Comparison of ENCODE assay signal across 14 cellular contexts in genomic region chr12:120628919-120629318, GRCh38. TPM values are rescaled to one million over a fixed set of nuclear protein-coding genes. Genes with fewer than 3 reads are reported as not detected.
DNase-seq lines count a peak whose midpoint lies in the region; ATAC-seq, FAIRE-seq and TF ChIP-seq lines count a peak whose summit lies in the region.
"Had no signal": no experiment of that assay in that cellular context is flagged by ENCODE, and none has a peak within 500 bp of the region (broad histone marks: within the 10 kb centered on the region; RNA-seq: fewer than 3 reads in every experiment).

No MANE protein-coding gene starts in this region.

- no peaks in the 10 kb centered on the region for H3K36me3 ChIP-seq in H1 (ENCODE audit: control insufficient read depth in 2 of 4, insufficient read depth in 4 of 4, low read length in 3 of 4)

- no peak overlapping the region for H3K4ac ChIP-seq in H1 (replicated peaks; ENCODE audit: insufficient read length, low read depth, low read length)

- H3K27me3 ChIP-seq in H1 (replicated peaks in 1 of 4; ENCODE audit: control insufficient read depth in 3 of 4, extremely low read depth in 1 of 4, insufficient read depth in 3 of 4, low read length in 3 of 4): no peaks in the 10 kb centered on the region

- 37% methylated on average over 4 of the region's 4 CpGs; no CpG with 5 or more reads in 1 of the 2 experiments for WGBS in H1 (ENCODE audit: extremely low coverage in 1 of 2, insufficient coverage in 1 of 2, insufficient read length in 1 of 2, insufficient replicate concordance in 2 of 2, low coverage in 1 of 2, low lambda C conversion rate in 2 of 2, missing lambda C conversion rate in 1 of 2), 2 experiments

- peak; percentile 47 to 53 for TF ChIP-seq RAD21 in H1 (IDR thresholded peaks at IDR 0.05 in 1 of 2, conservative IDR thresholded peaks at IDR 0.05 in 1 of 2; ENCODE audit: low read depth in 2 of 2, low read length in 2 of 2)

- H4K91ac ChIP-seq in H1 (replicated peaks; ENCODE audit: insufficient read length, low read length): no peak overlapping the region

- no peak overlapping the region for H3K4me3 Mint-ChIP-seq in nephron progenitor cell
- no peak overlapping the region for H3K4me3 Mint-ChIP-seq in type B pancreatic cell
- H3K4me3 Mint-ChIP-seq: activated T-cell treated with anti-CD3 and anti-CD28 coated beads, Interleukin-2, amount 50 U/mL, for 4 hours; nephron had no signal

- no peak overlapping the region for H3K56ac ChIP-seq in H1 (replicated peaks; ENCODE audit: insufficient read length, low read depth, low read length)

- H4K8ac ChIP-seq in H1 (ENCODE audit: extremely low read depth, insufficient read depth, low read length): no peak overlapping the region

- TF ChIP-seq CTCF in H1 (IDR thresholded peaks at IDR 0.05; ENCODE audit: control extremely low read depth in 1 of 3, insufficient read depth in 1 of 3, low read depth in 1 of 3, low read length in 3 of 3): peak; percentile 62 to 83 (median 77)
- no peak for TF ChIP-seq CTCF in nephron progenitor cell (IDR thresholded peaks at IDR 0.05)
- TF ChIP-seq CTCF in type B pancreatic cell (conservative IDR thresholded peaks at IDR 0.05): no peak

- H3K23me2 ChIP-seq in H1 (ENCODE audit: low read depth, low read length): no peaks in the 10 kb centered on the region

- H3K18ac ChIP-seq in H1 (ENCODE audit: extremely low read depth, low read length): no peak overlapping the region

- H3K27me3 Mint-ChIP-seq in nephron progenitor cell (ENCODE audit: low read depth, poor library complexity) (peaks cover 25% of the 10 kb centered on the region), type B pancreatic cell (peaks cover 23% of the 10 kb centered on the region)

- no peak overlapping the region for H2BK5ac ChIP-seq in H1 (ENCODE audit: low read depth, low read length)

- peak; percentile 31 for DNase-seq in ELR (ENCODE audit: low read depth)
- DNase-seq in NCI-H524 treated with DMSO at 0.1 percent for 48 hours (lab: John Stamatoyannopoulos, UW): peak; percentile 60
- peak in 1 of 2 experiments; percentile 64 for DNase-seq in H1 (ENCODE audit: low read depth in 1 of 2, low spot score in 2 of 2)
- DNase-seq in nephron progenitor cell: peak; percentile 33
- DNase-seq in type B pancreatic cell (ENCODE audit: extremely low spot score, unreplicated experiment): no peak
- DNase-seq in Kasumi-1 (lab: John Stamatoyannopoulos, UW): no peak
- DNase-seq: activated T-cell treated with anti-CD3 and anti-CD28 coated beads, Interleukin-2, amount 50 U/mL, for 4 hours; EL; NCI-H187 had no signal

- H3K23ac ChIP-seq in H1 (ENCODE audit: insufficient read length): no peak overlapping the region

- POLR2A ChIA-PET in H1 (lab: Charles Lee; ENCODE audit: partially characterized antibody): interaction anchor here (1.3 kb wide), 1 partner anchor 12 kb away, joined by 4 read pairs; the partner anchor contains the start of gene CABP1

- TF ChIP-seq POLR2A in H1 (IDR thresholded peaks at IDR 0.05; ENCODE audit: control extremely low read depth in 1 of 2, low read depth in 2 of 2, low read length in 2 of 2): no peak

- no peaks in the 10 kb centered on the region for H3K9me3 Mint-ChIP-seq in nephron progenitor cell
- H3K9me3 Mint-ChIP-seq in type B pancreatic cell: no peaks in the 10 kb centered on the region
- H3K9me3 Mint-ChIP-seq: activated T-cell treated with anti-CD3 and anti-CD28 coated beads, Interleukin-2, amount 50 U/mL, for 4 hours; nephron had no signal

- no peaks in the 10 kb centered on the region for H3K4me1 ChIP-seq in H1 (replicated peaks in 1 of 4; ENCODE audit: control insufficient read depth in 3 of 4, insufficient read depth in 4 of 4, low read length in 3 of 4)

- H2AFZ ChIP-seq in H1 (ENCODE audit: low read length): peak overlapping the region; percentile 93; the same call in 1 of the 2 replicates

- no peaks in the 10 kb centered on the region for H3K79me1 ChIP-seq in H1 (ENCODE audit: low read depth, low read length)

- no peak overlapping the region for H2BK12ac ChIP-seq in H1 (ENCODE audit: low read depth, low read length)

- no peak overlapping the region for H2AK5ac ChIP-seq in H1 (ENCODE audit: low read depth, low read length)

- H3K36me3 Mint-ChIP-seq in nephron progenitor cell (ENCODE audit: low read depth): no peaks in the 10 kb centered on the region
- no peaks in the 10 kb centered on the region for H3K36me3 Mint-ChIP-seq in type B pancreatic cell

- H3K14ac ChIP-seq in H1 (ENCODE audit: insufficient read length): no peak overlapping the region

- no peak overlapping the region for H3K4me3 ChIP-seq in H1 (ENCODE audit: extremely low read depth in 1 of 4, insufficient read depth in 2 of 4, low read depth in 3 of 4, low read length in 4 of 4)

- H3K27ac Mint-ChIP-seq in nephron progenitor cell (no peak overlapping the region), type B pancreatic cell (no peak overlapping the region)
- H3K27ac Mint-ChIP-seq: nephron had no signal

- no peaks in the 10 kb centered on the region for H4K20me1 ChIP-seq in H1 (replicated peaks in 1 of 2; ENCODE audit: control insufficient read depth in 1 of 2, insufficient read depth in 2 of 2, low read length in 2 of 2)

- H3K9ac ChIP-seq in H1 (replicated peaks in 1 of 4; ENCODE audit: extremely low read depth in 1 of 4, low read depth in 3 of 4, low read length in 3 of 4): no peak overlapping the region

- no peak for TF ChIP-seq EP300 in H1 (IDR thresholded peaks at IDR 0.05; ENCODE audit: borderline replicate concordance in 1 of 2, low read depth in 2 of 2, low read length in 2 of 2)

- CTCF ChIA-PET in H1 (lab: Charles Lee; ENCODE audit: partially characterized antibody): interaction anchor here (0.9 to 6.6 kb wide), 18 partner anchors 9 to 171 kb away, joined by 3 to 70 read pairs (median 3); partner anchors contain the start of genes CABP1 and POP5

- 0 out of 2 replicates have a peak overlapping the region, but pooled peaks have one; percentile 34 for H2BK20ac ChIP-seq in H1 (ENCODE audit: low read length)

- no peak overlapping the region for H2BK15ac ChIP-seq in H1 (ENCODE audit: low read length)

- no peaks in the 10 kb centered on the region for H3K9me3 ChIP-seq in H1 (ENCODE audit: insufficient read depth in 2 of 2, low read depth in 1 of 2, low read length in 1 of 2)

- no peak overlapping the region for H3K27ac ChIP-seq in H1 (ENCODE audit: low read depth, low read length)

- H3K79me2 ChIP-seq in H1 (ENCODE audit: control insufficient read depth in 1 of 2, insufficient read depth in 2 of 2, low read length in 2 of 2): no peaks in the 10 kb centered on the region

- ATAC-seq in HG03378 (IDR thresholded peaks at IDR 0.05; ENCODE audit: unreplicated experiment) (no peak), HG02642 (IDR thresholded peaks at IDR 0.05; ENCODE audit: poor library complexity, unreplicated experiment) (no peak)
- ATAC-seq: activated T-cell treated with anti-CD3 and anti-CD28 coated beads, Interleukin-2, amount 50 U/mL, for 4 hours; esophagus mucosa had no signal

- H3K4me1 Mint-ChIP-seq in nephron progenitor cell (peaks cover 12% of the 10 kb centered on the region), type B pancreatic cell (ENCODE audit: unreplicated experiment) (no peaks in the 10 kb centered on the region)
- H3K4me1 Mint-ChIP-seq: nephron had no signal

- peak; percentile 96 for FAIRE-seq in H1 (lab: Jason Lieb, UNC)
- FAIRE-seq: RCC 7860 had no signal

- no peak overlapping the region for H3K4me2 ChIP-seq in H1 (ENCODE audit: insufficient read depth in 1 of 2, low read depth in 2 of 2, low read length in 2 of 2)

- H4K5ac ChIP-seq in H1 (ENCODE audit: insufficient read length, low read depth, low read length): no peak overlapping the region

- no peak overlapping the region for H2BK120ac ChIP-seq in H1 (replicated peaks; ENCODE audit: low read depth, low read length)

TF ChIP-seq in H1, 55 proteins besides CTCF, POLR2A, EP300 and RAD21 (continues in another document):
- TF ChIP-seq CTBP2 (IDR thresholded peaks at IDR 0.05; ENCODE audit: borderline replicate concordance, insufficient read depth, insufficient read length, low read length) (no peak), MAX (IDR thresholded peaks at IDR 0.05) (peak; percentile 44; the same call in 1 of the 2 replicates)

RNA-seq across cellular contexts. Expression of gene CABP1, which starts 11.5 kb away (rescaled TPM):
- 7.4 and 8.5 TPM in 2 replicates for total RNA-seq in H1 (2021; fragmentation: NEBNext Ultra II Directional; extraction: Animal tissue kit (Norgen Biotek cat#: 25700))
- 3.9 and 4.5 TPM in 2 replicates for polyA plus RNA-seq in H1 (2011; rRNA removed)
- 5.9 TPM for polyA plus RNA-seq in H1 (2011; cell fraction: cytosol; rRNA removed)
- 6.8 TPM for polyA plus RNA-seq in H1 (2011; cell fraction: nucleus; rRNA removed)
- polyA plus RNA-seq in H1 (2012, experiment 1 of 2): 6.0 to 8.6 TPM (median 7.8 TPM) in 4 replicates
- polyA plus RNA-seq in H1 (2012, experiment 2 of 2): 4.0 TPM
- 2.8 TPM for polyA plus RNA-seq in H1 (2013, experiment 1 of 2)
- polyA plus RNA-seq in H1 (2013, experiment 2 of 2): 2.7 TPM
- 4.9 and 5.4 TPM in 2 replicates for polyA minus RNA-seq in H1 (2011; rRNA and poly(A)+ RNA removed)
- polyA minus RNA-seq in H1 (2011; cell fraction: cytosol; rRNA and poly(A)+ RNA removed): 1.6 TPM
- polyA minus RNA-seq in H1 (2011; cell fraction: nucleus; rRNA and poly(A)+ RNA removed): 5.4 TPM
- 0.26 and 0.56 TPM in 2 replicates for total RNA-seq in type B pancreatic cell (ENCODE audit: low replicate concordance)

RNA-seq across cellular contexts. Expression of gene POP5, which starts 47.7 kb away (rescaled TPM):
- 54.7 and 59.7 TPM in 2 replicates for total RNA-seq in H1 (2021; fragmentation: NEBNext Ultra II Directional; extraction: Animal tissue kit (Norgen Biotek cat#: 25700))
- 105 and 124 TPM in 2 replicates for polyA plus RNA-seq in H1 (2011; rRNA removed)
- polyA plus RNA-seq in H1 (2011; cell fraction: cytosol; rRNA removed): 131 TPM
- polyA plus RNA-seq in H1 (2011; cell fraction: nucleus; rRNA removed): 63.8 TPM
- polyA plus RNA-seq in H1 (2012, experiment 1 of 2): 79.1 to 90.1 TPM (median 84.1 TPM) in 4 replicates
- polyA plus RNA-seq in H1 (2012, experiment 2 of 2): 34.1 TPM
- 52.6 TPM for polyA plus RNA-seq in H1 (2013, experiment 1 of 2)
- polyA plus RNA-seq in H1 (2013, experiment 2 of 2): 53.8 TPM
- polyA minus RNA-seq in H1 (2011; rRNA and poly(A)+ RNA removed): 34.7 and 44.6 TPM in 2 replicates
- 41.9 TPM for polyA minus RNA-seq in H1 (2011; cell fraction: cytosol; rRNA and poly(A)+ RNA removed)
- 43.6 TPM for polyA minus RNA-seq in H1 (2011; cell fraction: nucleus; rRNA and poly(A)+ RNA removed)
- total RNA-seq in type B pancreatic cell (ENCODE audit: low replicate concordance): 45.6 and 55.2 TPM in 2 replicates

RNA-seq across cellular contexts. Expression of gene MLEC, which starts 58.0 kb away (rescaled TPM):
- total RNA-seq in H1 (2021; fragmentation: NEBNext Ultra II Directional; extraction: Animal tissue kit (Norgen Biotek cat#: 25700)): 260 and 266 TPM in 2 replicates
- 34.4 and 37.1 TPM in 2 replicates for polyA plus RNA-seq in H1 (2011; rRNA removed)
- 50.8 TPM for polyA plus RNA-seq in H1 (2011; cell fraction: cytosol; rRNA removed)
- polyA plus RNA-seq in H1 (2011; cell fraction: nucleus; rRNA removed): 26.0 TPM
- 98.6 to 133 TPM (median 116 TPM) in 4 replicates for polyA plus RNA-seq in H1 (2012, experiment 1 of 2)
- 61.6 TPM for polyA plus RNA-seq in H1 (2012, experiment 2 of 2)
- 141 TPM for polyA plus RNA-seq in H1 (2013, experiment 1 of 2)
- polyA plus RNA-seq in H1 (2013, experiment 2 of 2): 191 TPM
- 89.4 and 147 TPM in 2 replicates for polyA minus RNA-seq in H1 (2011; rRNA and poly(A)+ RNA removed)
- polyA minus RNA-seq in H1 (2011; cell fraction: cytosol; rRNA and poly(A)+ RNA removed): 75.7 TPM
- polyA minus RNA-seq in H1 (2011; cell fraction: nucleus; rRNA and poly(A)+ RNA removed): 32.8 TPM
- total RNA-seq in type B pancreatic cell (ENCODE audit: low replicate concordance): 168 and 172 TPM in 2 replicates

Comparison
In these comparisons a context has a peak if more than half of its experiments do, and no peak if none do; other contexts are left out.
1. DNase-seq: peak in ELR (single experiment), NCI-H524 treated with DMSO at 0.1 percent for 48 hours (single experiment) and nephron progenitor cell (single experiment); none in type B pancreatic cell (single experiment) and Kasumi-1 (0 of 2).
2. CTCF ChIP-seq: peak in H1 (3 of 3); none in nephron progenitor cell (single experiment) and type B pancreatic cell (single experiment).